14 cellular contexts compared by ENCODE assay signal in genomic region chr10:10665750-10666149, GRCh38.
DNase-seq lines count a peak whose midpoint lies in the region; ATAC-seq and TF ChIP-seq lines count a peak whose summit lies in the region.
"Had no signal": no experiment of that assay in that cellular context is flagged by ENCODE, and none has a peak within 500 bp of the region (broad histone marks: within the 10 kb centered on the region; RNA-seq: fewer than 3 reads in every experiment).

No MANE protein-coding gene starts in this region.

- TF ChIP-seq POLR2A in heart left ventricle (IDR thresholded peaks at IDR 0.05) (no peak), ovary (IDR thresholded peaks at IDR 0.05) (no peak), thyroid gland (IDR thresholded peaks at IDR 0.05) (no peak)

- H3K27me3 ChIP-seq in heart left ventricle (no peaks in the 10 kb centered on the region), dorsolateral prefrontal cortex (peaks cover 0 to 4% (median 0%) of the 10 kb centered on the region in 45 donors), ovary (no peaks in the 10 kb centered on the region), thyroid gland (no peaks in the 10 kb centered on the region)
- H3K27me3 ChIP-seq: BLaER1 treated with 17β-estradiol and CSF1 and Interleukin-3, amounts not matched to agents 10 nM and 100 nM had no signal

- TF ChIP-seq CTCF in heart left ventricle (IDR thresholded peaks at IDR 0.05) (no peak), dorsolateral prefrontal cortex (IDR thresholded peaks at IDR 0.05 in 54 of 56, conservative IDR thresholded peaks at IDR 0.05 in 2 of 56; ENCODE audit: low read depth in 1 of 56, partially characterized antibody in 56 of 56) (no peak), ovary (IDR thresholded peaks at IDR 0.05) (no peak), thyroid gland (IDR thresholded peaks at IDR 0.05) (no peak)

- H3K36me3 ChIP-seq in heart left ventricle: no peaks in the 10 kb centered on the region
- no peaks in the 10 kb centered on the region for H3K36me3 ChIP-seq in ovary
- no peaks in the 10 kb centered on the region for H3K36me3 ChIP-seq in thyroid gland
- H3K36me3 ChIP-seq: BLaER1 treated with 17β-estradiol and CSF1 and Interleukin-3, amounts not matched to agents 10 nM and 100 nM had no signal

- intact Hi-C loops in heart left ventricle (cut with DNase I): loop anchor here in 1 of 10 donors (10.0 kb wide), 1 partner anchor 141 kb away; no protein-coding TSS in a partner anchor
- intact Hi-C loops in left cardiac atrium (cut with DNase I): no loop called here
- intact Hi-C loops in dorsolateral prefrontal cortex (cut with DNase I): no loop called here
- intact Hi-C loops in ovary (cut with DNase I): no loop called here
- intact Hi-C loops in thyroid gland (cut with DNase I): no loop called here

- H3K9me3 ChIP-seq in heart left ventricle (no peaks in the 10 kb centered on the region), ovary (no peaks in the 10 kb centered on the region), thyroid gland (no peaks in the 10 kb centered on the region)
- H3K9me3 ChIP-seq: BLaER1 treated with 17β-estradiol and CSF1 and Interleukin-3, amounts not matched to agents 10 nM and 100 nM had no signal

- no peak overlapping the region for H3K4me3 ChIP-seq in heart left ventricle
- no peak overlapping the region for H3K4me3 ChIP-seq in dorsolateral prefrontal cortex
- no peak overlapping the region for H3K4me3 ChIP-seq in ovary
- H3K4me3 ChIP-seq in thyroid gland (replicated peaks in 1 of 3): no peak overlapping the region
- H3K4me3 ChIP-seq: BLaER1 treated with 17β-estradiol and CSF1 and Interleukin-3, amounts not matched to agents 10 nM and 100 nM had no signal

- ATAC-seq in heart left ventricle: peak in 3 of 4 donors; percentile 62 to 73 (median 63)
- ATAC-seq in left cardiac atrium: no peak
- ATAC-seq: CD8-positive, alpha-beta T cell; HepG2 had no signal

- TF ChIP-seq EP300 in ovary (IDR thresholded peaks at IDR 0.05): no peak

- peak in 2 of 5 donors; percentile 32 to 38 for DNase-seq in heart left ventricle
- DNase-seq in left cardiac atrium: no peak
- DNase-seq in dorsolateral prefrontal cortex: no peak
- DNase-seq in ovary: peak in 3 of 5 donors; percentile 22 to 56 (median 37)
- DNase-seq in thyroid gland: peak; percentile 20 to 31
- no peak for DNase-seq in NCI-H146 (lab: John Stamatoyannopoulos, UW)
- no peak for DNase-seq in NCI-H2171 treated with DMSO at 0.1 percent for 48 hours (lab: John Stamatoyannopoulos, UW)
- DNase-seq: Calu3; CD8-positive, alpha-beta T cell; DND-41; EL; H9 had no signal

- H3K27ac ChIP-seq in heart left ventricle (no peak overlapping the region), dorsolateral prefrontal cortex (peak overlapping the region in 39 of 59 donors; percentile 1 to 77 (median 26)), ovary (peak overlapping the region in 1 of 2 donors; percentile 9), thyroid gland (no peak overlapping the region)
- H3K27ac ChIP-seq: BLaER1 treated with 17β-estradiol and CSF1 and Interleukin-3, amounts not matched to agents 10 nM and 100 nM had no signal

- WGBS in heart left ventricle, 4 donors: 36 to 59% (median 51%) methylated on average over 6 of the region's 6 CpGs
- 27 to 32% (median 29%) methylated on average over 6 of the region's 6 CpGs for WGBS in ovary, 3 donors
- 29 to 55% methylated on average over 6 of the region's 6 CpGs for WGBS in thyroid gland, 2 donors

- H3K4me1 ChIP-seq in heart left ventricle: peaks cover 0 to 27% (median 6%) of the 10 kb centered on the region in 12 donors
- H3K4me1 ChIP-seq in ovary (ENCODE audit: insufficient read depth): peaks cover 12% of the 10 kb centered on the region
- H3K4me1 ChIP-seq in thyroid gland: peaks cover 0 to 5% of the 10 kb centered on the region in 2 donors

Comparison
In these comparisons a context has a peak if more than half of its experiments do, and no peak if none do; other contexts are left out.
1. ATAC-seq: peak in heart left ventricle (3 of 4); none in left cardiac atrium (0 of 2).
2. DNase-seq: peak in ovary (3 of 5) and thyroid gland (2 of 2); none in left cardiac atrium (single experiment), dorsolateral prefrontal cortex (0 of 10), NCI-H146 (single experiment) and NCI-H2171 treated with DMSO at 0.1 percent for 48 hours (single experiment).
3. H3K27ac ChIP-seq: peak in dorsolateral prefrontal cortex (39 of 59); none in heart left ventricle (0 of 12) and thyroid gland (0 of 3).